1 cellular context compared by ENCODE assay signal in genomic region chr11:16862733-16863132, GRCh38.
TF ChIP-seq lines count a peak whose summit lies in the region.

No MANE protein-coding gene starts in this region.

TF ChIP-seq in K562, 482 proteins besides CTCF, POLR2A, EP300 and RAD21 (continued from another document):
- TF ChIP-seq ETV5 (CRISPR knock-in tag; IDR thresholded peaks at IDR 0.05; ENCODE audit: low read depth) = no peak
- TF ChIP-seq SNIP1 (IDR thresholded peaks at IDR 0.05; ENCODE audit: low read depth) = no peak
